Comparison of ENCODE assay signal across 1 cellular context in the genomic region with DNA sequence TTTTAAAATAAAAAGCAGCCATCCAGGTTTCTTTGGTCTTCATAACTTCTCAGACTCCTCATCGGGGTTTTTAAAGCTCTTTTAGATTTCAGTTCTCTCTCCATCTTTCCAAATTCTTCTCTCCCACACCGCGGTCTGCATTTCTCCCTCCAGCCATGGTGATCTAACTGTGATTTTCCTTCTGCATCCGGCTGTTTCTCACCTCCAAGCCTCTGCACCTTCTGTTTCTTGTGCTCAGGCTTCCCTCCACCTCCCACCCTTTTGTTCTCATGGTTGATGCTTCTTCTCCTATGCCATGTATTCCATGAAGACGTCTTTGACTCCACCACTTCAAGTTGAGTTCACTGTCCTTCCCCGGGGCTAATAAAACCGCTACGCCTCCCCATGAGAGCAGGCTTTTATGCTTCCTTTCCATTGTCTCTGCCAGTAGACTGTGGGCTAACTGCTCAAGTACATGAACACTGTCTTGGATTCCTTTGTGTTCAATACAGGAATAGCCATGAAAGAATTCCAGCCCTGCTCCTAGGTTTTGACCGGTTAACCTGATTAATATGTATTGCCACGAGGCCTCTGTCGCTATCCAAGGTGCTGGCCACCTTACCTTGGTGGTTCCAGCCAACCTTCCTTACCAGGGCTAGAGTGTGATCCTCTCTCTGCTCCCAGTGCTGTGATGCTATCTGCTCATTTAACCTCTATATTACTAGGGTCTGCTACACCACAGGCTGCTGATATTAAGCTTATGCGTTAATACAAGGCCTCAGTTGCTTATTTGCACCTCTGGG.
TF ChIP-seq lines count a peak whose summit lies in the region.

No MANE protein-coding gene starts in this region.

TF ChIP-seq in HepG2, 621 proteins besides CTCF, POLR2A, EP300 and RAD21:
- TF ChIP-seq, protein P1, sequence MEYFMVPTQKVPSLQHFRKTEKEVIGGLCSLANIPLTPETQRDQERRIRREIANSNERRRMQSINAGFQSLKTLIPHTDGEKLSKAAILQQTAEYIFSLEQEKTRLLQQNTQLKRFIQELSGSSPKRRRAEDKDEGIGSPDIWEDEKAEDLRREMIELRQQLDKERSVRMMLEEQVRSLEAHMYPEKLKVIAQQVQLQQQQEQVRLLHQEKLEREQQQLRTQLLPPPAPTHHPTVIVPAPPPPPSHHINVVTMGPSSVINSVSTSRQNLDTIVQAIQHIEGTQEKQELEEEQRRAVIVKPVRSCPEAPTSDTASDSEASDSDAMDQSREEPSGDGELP (IDR thresholded peaks at IDR 0.05; ENCODE audit: borderline replicate concordance, low read depth) = no peak
- TF ChIP-seq MIER2 (CRISPR knock-in tag; IDR thresholded peaks at IDR 0.05) (peak; percentile 90), ZNF33A (CRISPR knock-in tag; IDR thresholded peaks at IDR 0.05; ENCODE audit: borderline replicate concordance) (no peak)
- TF ChIP-seq, protein P2, sequence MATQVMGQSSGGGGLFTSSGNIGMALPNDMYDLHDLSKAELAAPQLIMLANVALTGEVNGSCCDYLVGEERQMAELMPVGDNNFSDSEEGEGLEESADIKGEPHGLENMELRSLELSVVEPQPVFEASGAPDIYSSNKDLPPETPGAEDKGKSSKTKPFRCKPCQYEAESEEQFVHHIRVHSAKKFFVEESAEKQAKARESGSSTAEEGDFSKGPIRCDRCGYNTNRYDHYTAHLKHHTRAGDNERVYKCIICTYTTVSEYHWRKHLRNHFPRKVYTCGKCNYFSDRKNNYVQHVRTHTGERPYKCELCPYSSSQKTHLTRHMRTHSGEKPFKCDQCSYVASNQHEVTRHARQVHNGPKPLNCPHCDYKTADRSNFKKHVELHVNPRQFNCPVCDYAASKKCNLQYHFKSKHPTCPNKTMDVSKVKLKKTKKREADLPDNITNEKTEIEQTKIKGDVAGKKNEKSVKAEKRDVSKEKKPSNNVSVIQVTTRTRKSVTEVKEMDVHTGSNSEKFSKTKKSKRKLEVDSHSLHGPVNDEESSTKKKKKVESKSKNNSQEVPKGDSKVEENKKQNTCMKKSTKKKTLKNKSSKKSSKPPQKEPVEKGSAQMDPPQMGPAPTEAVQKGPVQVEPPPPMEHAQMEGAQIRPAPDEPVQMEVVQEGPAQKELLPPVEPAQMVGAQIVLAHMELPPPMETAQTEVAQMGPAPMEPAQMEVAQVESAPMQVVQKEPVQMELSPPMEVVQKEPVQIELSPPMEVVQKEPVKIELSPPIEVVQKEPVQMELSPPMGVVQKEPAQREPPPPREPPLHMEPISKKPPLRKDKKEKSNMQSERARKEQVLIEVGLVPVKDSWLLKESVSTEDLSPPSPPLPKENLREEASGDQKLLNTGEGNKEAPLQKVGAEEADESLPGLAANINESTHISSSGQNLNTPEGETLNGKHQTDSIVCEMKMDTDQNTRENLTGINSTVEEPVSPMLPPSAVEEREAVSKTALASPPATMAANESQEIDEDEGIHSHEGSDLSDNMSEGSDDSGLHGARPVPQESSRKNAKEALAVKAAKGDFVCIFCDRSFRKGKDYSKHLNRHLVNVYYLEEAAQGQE (IDR thresholded peaks at IDR 0.05; ENCODE audit: borderline replicate concordance in 1 of 2, low read depth in 1 of 2, low read length in 2 of 2) = peak; percentile 52 to 91
